In the genomic region with DNA sequence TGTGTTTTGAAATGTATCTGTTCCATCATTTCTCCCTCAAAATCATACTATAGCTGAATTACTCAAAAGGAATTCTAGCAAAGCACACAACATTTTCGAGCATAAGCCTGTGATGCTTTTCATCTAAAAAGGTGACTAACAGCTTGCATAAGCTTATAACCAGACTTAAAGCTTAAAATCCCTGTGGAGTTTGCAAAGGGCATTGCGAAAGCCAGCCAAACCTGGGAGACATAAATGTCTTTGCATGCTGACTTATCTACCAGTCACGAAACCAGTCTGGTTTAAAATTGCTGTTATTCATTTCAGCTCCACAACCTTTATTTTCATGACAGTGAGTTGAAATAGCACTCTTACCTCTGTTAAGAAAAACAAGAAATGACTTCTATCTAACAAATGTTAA, we compare ENCODE assay signal across 12 cellular contexts. TPM values are rescaled to one million over a fixed set of nuclear protein-coding genes. Genes with fewer than 3 reads are reported as not detected.
DNase-seq lines count a peak whose midpoint lies in the region; ATAC-seq and TF ChIP-seq lines count a peak whose summit lies in the region.
"Had no signal": no experiment of that assay in that cellular context is flagged by ENCODE, and none has a peak within 500 bp of the region (broad histone marks: within the 10 kb centered on the region; RNA-seq: fewer than 3 reads in every experiment).

No MANE protein-coding gene starts in this region.

- H3K4me1 ChIP-seq in RWPE2 (ENCODE audit: insufficient read depth, poor library complexity, severe bottlenecking): peaks cover 17% of the 10 kb centered on the region
- peaks cover 4% of the 10 kb centered on the region for H3K4me1 ChIP-seq in fibroblast of lung (ENCODE audit: control insufficient read depth, extremely low read depth, insufficient read depth, low read length)
- H3K4me1 ChIP-seq in skeletal muscle satellite cell (ENCODE audit: control insufficient read depth, insufficient read depth, low read length): peaks cover 24% of the 10 kb centered on the region

- TF ChIP-seq CTCF in RWPE2 (IDR thresholded peaks at IDR 0.05; ENCODE audit: poor library complexity, severe bottlenecking): no peak
- no peak for TF ChIP-seq CTCF in fibroblast of lung (conservative IDR thresholded peaks at IDR 0.05 in 1 of 2, IDR thresholded peaks at IDR 0.05 in 1 of 2; ENCODE audit: low read depth in 1 of 2, low read length in 2 of 2)

- H3K9ac ChIP-seq in fibroblast of lung (ENCODE audit: insufficient read depth, low read length): no peak overlapping the region
- H3K9ac ChIP-seq in skeletal muscle satellite cell (ENCODE audit: low read depth, low read length): no peak overlapping the region

- H3K9me3 Mint-ChIP-seq in activated T-cell treated with anti-CD3 and anti-CD28 coated beads, Interleukin-2, amount 50 U/mL, for 72 hours: no peaks in the 10 kb centered on the region

- no peaks in the 10 kb centered on the region for H3K9me3 ChIP-seq in RWPE2 (ENCODE audit: severe bottlenecking)
- no peaks in the 10 kb centered on the region for H3K9me3 ChIP-seq in fibroblast of lung (ENCODE audit: control insufficient read depth, insufficient read depth, low read depth, low read length)
- H3K9me3 ChIP-seq in skeletal muscle satellite cell (replicated peaks; ENCODE audit: low read length): no peaks in the 10 kb centered on the region

- H3K27ac Mint-ChIP-seq in activated T-cell treated with anti-CD3 and anti-CD28 coated beads, Interleukin-2, amount 50 U/mL, for 72 hours: no peak overlapping the region

- peak; percentile 95 for ATAC-seq in RWPE2 (ENCODE audit: low read depth)
- no peak for ATAC-seq in HG03457 (IDR thresholded peaks at IDR 0.05; ENCODE audit: unreplicated experiment)
- no peak for ATAC-seq in HG02840 (IDR thresholded peaks at IDR 0.05; ENCODE audit: low FRiP score, unreplicated experiment)
- no peak for ATAC-seq in activated T-cell treated with anti-CD3 and anti-CD28 coated beads, Interleukin-2, amount 50 U/mL, for 72 hours (replicated peaks in 1 of 2)

- H4K20me1 ChIP-seq in fibroblast of lung (ENCODE audit: control insufficient read depth, extremely low read depth, insufficient read depth, low read length): no peaks in the 10 kb centered on the region

- H3K4me2 ChIP-seq in fibroblast of lung (ENCODE audit: extremely low read depth, insufficient read depth, low read length) (no peak overlapping the region), skeletal muscle satellite cell (ENCODE audit: low read length) (peak overlapping the region; percentile 49)

- H3K27me3 Mint-ChIP-seq in activated T-cell treated with anti-CD3 and anti-CD28 coated beads, Interleukin-2, amount 50 U/mL, for 72 hours (ENCODE audit: low read depth): peaks cover 10% of the 10 kb centered on the region

- H3K27me3 ChIP-seq in RWPE2 (ENCODE audit: insufficient read depth, poor library complexity, severe bottlenecking) (no peaks in the 10 kb centered on the region), fibroblast of lung (ENCODE audit: control insufficient read depth, insufficient read depth, low read length) (no peaks in the 10 kb centered on the region), skeletal muscle satellite cell (ENCODE audit: control insufficient read depth, insufficient read depth, low read length) (no peaks in the 10 kb centered on the region)

- H3K79me2 ChIP-seq in fibroblast of lung (ENCODE audit: control insufficient read depth, insufficient read depth, low read length): no peaks in the 10 kb centered on the region

- no peak overlapping the region for H2AFZ ChIP-seq in fibroblast of lung (ENCODE audit: low read length)

- peak overlapping the region; percentile 84 for H3K27ac ChIP-seq in RWPE2 (ENCODE audit: poor library complexity, severe bottlenecking)
- no peak overlapping the region for H3K27ac ChIP-seq in fibroblast of lung (ENCODE audit: insufficient read depth, low read length)
- H3K27ac ChIP-seq: SK-N-MC had no signal

- H3K4me3 Mint-ChIP-seq in activated T-cell treated with anti-CD3 and anti-CD28 coated beads, Interleukin-2, amount 50 U/mL, for 72 hours: no peak overlapping the region

- no peaks in the 10 kb centered on the region for H3K36me3 Mint-ChIP-seq in activated T-cell treated with anti-CD3 and anti-CD28 coated beads, Interleukin-2, amount 50 U/mL, for 72 hours (ENCODE audit: insufficient read depth in 2 of 2)

- DNase-seq in H4 (ENCODE audit: low spot score) (peak; percentile 18), RWPE2 (ENCODE audit: low spot score) (peak; percentile 87), fibroblast of lung (ENCODE audit: low read depth in 2 of 2) (peak; percentile 86 to 87)
- DNase-seq in activated T-cell treated with anti-CD3 and anti-CD28 coated beads, Interleukin-2, amount 50 U/mL, for 72 hours: no peak
- DNase-seq in activated effector memory CD4-positive, alpha-beta T cell treated with anti-CD3 and anti-CD28 coated beads, Interleukin-2, amount 50 U/mL, for 16 hours: no peak
- DNase-seq: activated gamma-delta T cell, small intestine had no signal

- H3K36me3 ChIP-seq in RWPE2 (ENCODE audit: low read depth) (no peaks in the 10 kb centered on the region), fibroblast of lung (ENCODE audit: control insufficient read depth, insufficient read depth, low read length) (no peaks in the 10 kb centered on the region), skeletal muscle satellite cell (ENCODE audit: insufficient read depth, low read length) (no peaks in the 10 kb centered on the region)

- H3K4me1 Mint-ChIP-seq in activated T-cell treated with anti-CD3 and anti-CD28 coated beads, Interleukin-2, amount 50 U/mL, for 72 hours (ENCODE audit: low read depth): no peaks in the 10 kb centered on the region

- H3K4me3 ChIP-seq in RWPE2 (ENCODE audit: severe bottlenecking) (no peak overlapping the region), fibroblast of lung (replicated peaks in 1 of 4; ENCODE audit: control extremely low read depth in 1 of 4, insufficient read depth in 1 of 4, low read depth in 3 of 4, low read length in 4 of 4) (no peak overlapping the region), skeletal muscle satellite cell (ENCODE audit: low read length) (no peak overlapping the region)
- H3K4me3 ChIP-seq: SK-N-MC had no signal

RNA-seq across cellular contexts. Expression of a gene that starts 35.6 kb away (rescaled TPM):
- 0.43 and 1.6 TPM in 2 replicates for total RNA-seq in H4 (2014; rRNA removed; shearing (Covaris generic))
- 3.1 and 4.0 TPM in 2 replicates for total RNA-seq in fibroblast of lung
- polyA plus RNA-seq in fibroblast of lung: 0.51 and 0.82 TPM in 2 replicates
- polyA plus RNA-seq in fibroblast of lung (2012): 0.81 and 1.3 TPM in 2 replicates
- polyA minus RNA-seq in fibroblast of lung (ENCODE audit: low replicate concordance): 0.67 TPM in 1 of 2 replicates, not detected in the other
- total RNA-seq in skeletal muscle satellite cell (2012; rRNA removed): 0.51 TPM in 1 of 2 replicates, not detected in the other
- 1 to 10 TPM in 1 of 2 donors, under 1 TPM in 1; 0.93 to 2.2 TPM for total RNA-seq in activated T-cell treated with anti-CD3 and anti-CD28 coated beads, Interleukin-2, amount 50 U/mL, for 72 hours
- total RNA-seq: NCI-H460 had no signal

Comparison
In these comparisons a context has a peak if more than half of its experiments do, and no peak if none do; other contexts are left out.
1. DNase-seq: peak in H4 (single experiment), RWPE2 (single experiment) and fibroblast of lung (2 of 2); none in activated T-cell treated with anti-CD3 and anti-CD28 coated beads, Interleukin-2, amount 50 U/mL, for 72 hours (0 of 2) and activated effector memory CD4-positive, alpha-beta T cell treated with anti-CD3 and anti-CD28 coated beads, Interleukin-2, amount 50 U/mL, for 16 hours (single experiment).